Comparison of ENCODE assay signal across 1 cellular context in genomic region chr2:239910851-239911629, GRCh38.
TF ChIP-seq lines count a peak whose summit lies in the region.

No MANE protein-coding gene starts in this region.

TF ChIP-seq in GM12878, 131 proteins besides CTCF, POLR2A, EP300 and RAD21 (continued from another document):
- TF ChIP-seq CEBPZ (IDR thresholded peaks at IDR 0.05; ENCODE audit: low read depth, low read length) = no peak
- no peak for TF ChIP-seq POLR2AphosphoS2 (IDR thresholded peaks at IDR 0.05; ENCODE audit: low read depth, low read length)
- no peak for TF ChIP-seq SUZ12 (IDR thresholded peaks at IDR 0.05; ENCODE audit: unreplicated experiment)
